In genomic region chr5:157020508-157021213, GRCh38 we compare ENCODE assay signal across 36 cellular contexts. TPM values are rescaled to one million over a fixed set of nuclear protein-coding genes. Genes with fewer than 3 reads are reported as not detected.
A peak's percentile ranks its signal among the peaks of the same experiment; 100 is the strongest.
DNase-seq lines count a peak whose midpoint lies in the region; ATAC-seq and TF ChIP-seq lines count a peak whose summit lies in the region.
"Had no signal": no experiment of that assay in that cellular context is flagged by ENCODE, and none has a peak within 500 bp of the region (broad histone marks: within the 10 kb centered on the region; RNA-seq: fewer than 3 reads in every experiment).

No MANE protein-coding gene starts in this region.

- no peaks in the 10 kb centered on the region for H3K79me2 ChIP-seq in neural progenitor cell (ENCODE audit: low read depth)

- peaks cover 2% of the 10 kb centered on the region for H3K27me3 Mint-ChIP-seq in activated CD4-positive, alpha-beta T cell treated with anti-CD3 and anti-CD28 coated beads, Interleukin-2, amount 10 ng/mL, durations not matched to agents 24 days and 14 days
- peaks cover 4% of the 10 kb centered on the region for H3K27me3 Mint-ChIP-seq in activated CD4-positive, alpha-beta T cell treated with anti-CD3 and anti-CD28 coated beads, Interleukin-2, amount 10 ng/mL, durations not matched to agents 7 days and 5 days
- H3K27me3 Mint-ChIP-seq in neural progenitor cell (ENCODE audit: insufficient read depth, low read depth) = no peaks in the 10 kb centered on the region
- H3K27me3 Mint-ChIP-seq: activated CD4-positive, alpha-beta T cell treated with anti-CD3 and anti-CD28 coated beads for 36 hours; activated naive CD8-positive, alpha-beta T cell treated with anti-CD3 and anti-CD28 coated beads, Interleukin-2, amount 10 ng/mL, durations not matched to agents 7 days and 5 days had no signal

- H2AFZ ChIP-seq in neural progenitor cell (replicated peaks) = peak overlapping the region; percentile 5

- peaks cover 16% of the 10 kb centered on the region for H3K9me3 Mint-ChIP-seq in activated CD4-positive, alpha-beta T cell treated with anti-CD3 and anti-CD28 coated beads, Interleukin-2, amount 10 ng/mL, durations not matched to agents 24 days and 14 days
- peaks cover 27% of the 10 kb centered on the region for H3K9me3 Mint-ChIP-seq in activated CD4-positive, alpha-beta T cell treated with anti-CD3 and anti-CD28 coated beads, Interleukin-2, amount 10 ng/mL, durations not matched to agents 7 days and 5 days
- H3K9me3 Mint-ChIP-seq in neural progenitor cell = peaks cover 12% of the 10 kb centered on the region

- DNase-seq in activated CD4-positive, alpha-beta T cell treated with anti-CD3 and anti-CD28 coated beads, Interleukin-2, amount 10 ng/mL, durations not matched to agents 24 days and 14 days = no peak
- no peak for DNase-seq in activated CD4-positive, alpha-beta T cell treated with anti-CD3 and anti-CD28 coated beads, Interleukin-2, amount 10 ng/mL, durations not matched to agents 7 days and 5 days
- DNase-seq in NCI-H1092 treated with DMSO at 0.1 percent for 48 hours (lab: John Stamatoyannopoulos, UW) (peak; percentile 48), heart left ventricle (peak in 4 of 5 donors; percentile 10 to 33 (median 24)), neural progenitor cell (ENCODE audit: low spot score) (no peak)
- DNase-seq: activated CD4-positive, alpha-beta T cell treated with anti-CD3 and anti-CD28 coated beads for 36 hours; activated effector memory CD4-positive, alpha-beta T cell treated with Interleukin-2 at 50 U/mL for 16 hours; activated naive CD8-positive, alpha-beta T cell treated with anti-CD3 and anti-CD28 coated beads, Interleukin-2, amount 10 ng/mL, durations not matched to agents 7 days and 5 days; AML-193; CD8-positive, alpha-beta T cell; colonic mucosa; DMS153; effector CD8-positive, alpha-beta T cell; glutamatergic neuron; HCEC 1CT; islet precursor cell; Kasumi-1; left lung; NCI-H146; NCI-H2107; NCI-H446; NCI-H82; occipital lobe; OCI-M1; stimulated activated CD4-positive, alpha-beta T cell treated with anti-CD3 and anti-CD28 coated beads, Interleukin-15, amount 100 ng/mL, for 24 hours; stimulated activated CD4-positive, alpha-beta T cell treated with anti-CD3 and anti-CD28 coated beads, Interleukin-4, amount 100 ng/mL, for 4 hours; transverse colon had no signal

- CTCF ChIA-PET in activated CD4-positive, alpha-beta T cell treated with anti-CD3 and anti-CD28 coated beads, Interleukin-2, amount 10 ng/mL, durations not matched to agents 7 days and 5 days (lab: Charles Lee) = interaction anchor here (1.8 kb wide), 1 partner anchor 111 kb away, joined by 3 read pairs; no protein-coding TSS in a partner anchor

- H3K9me3 ChIP-seq in heart left ventricle = peaks cover 0 to 29% (median 9%) of the 10 kb centered on the region in 12 donors
- H3K9me3 ChIP-seq in neural progenitor cell (ENCODE audit: low read depth) = no peaks in the 10 kb centered on the region
- H3K9me3 ChIP-seq: colonic mucosa had no signal

- 54 to 71% (median 61%) methylated on average over 4 of the region's 4 CpGs for WGBS in heart left ventricle, 4 donors

- H3K27ac ChIP-seq in heart left ventricle = peak overlapping the region in 2 of 12 donors; percentile 13 to 54
- no peak overlapping the region for H3K27ac ChIP-seq in neural progenitor cell
- H3K27ac ChIP-seq: ascending aorta, colonic mucosa, left lung, SK-N-MC, transverse colon had no signal

- H3K4me1 ChIP-seq in heart left ventricle = peaks cover 0 to 8% (median 0%) of the 10 kb centered on the region in 12 donors
- no peaks in the 10 kb centered on the region for H3K4me1 ChIP-seq in neural progenitor cell
- H3K4me1 ChIP-seq: ascending aorta, colonic mucosa, left lung, transverse colon had no signal

- H3K27ac Mint-ChIP-seq in activated CD4-positive, alpha-beta T cell treated with anti-CD3 and anti-CD28 coated beads, Interleukin-2, amount 10 ng/mL, durations not matched to agents 24 days and 14 days = peak overlapping the region; percentile 42
- no peak overlapping the region for H3K27ac Mint-ChIP-seq in activated CD4-positive, alpha-beta T cell treated with anti-CD3 and anti-CD28 coated beads, Interleukin-2, amount 10 ng/mL, durations not matched to agents 7 days and 5 days
- H3K27ac Mint-ChIP-seq in neural progenitor cell = no peak overlapping the region
- H3K27ac Mint-ChIP-seq: activated CD4-positive, alpha-beta T cell treated with anti-CD3 and anti-CD28 coated beads for 36 hours; activated naive CD8-positive, alpha-beta T cell treated with anti-CD3 and anti-CD28 coated beads, Interleukin-2, amount 10 ng/mL, durations not matched to agents 7 days and 5 days; CD8-positive, alpha-beta T cell had no signal

- peaks cover 45% of the 10 kb centered on the region for H3K4me1 Mint-ChIP-seq in activated CD4-positive, alpha-beta T cell treated with anti-CD3 and anti-CD28 coated beads, Interleukin-2, amount 10 ng/mL, durations not matched to agents 24 days and 14 days
- peaks cover 42% of the 10 kb centered on the region for H3K4me1 Mint-ChIP-seq in activated CD4-positive, alpha-beta T cell treated with anti-CD3 and anti-CD28 coated beads, Interleukin-2, amount 10 ng/mL, durations not matched to agents 7 days and 5 days
- no peaks in the 10 kb centered on the region for H3K4me1 Mint-ChIP-seq in neural progenitor cell

- H3K4me3 ChIP-seq in heart left ventricle (no peak overlapping the region), neural progenitor cell (no peak overlapping the region)
- H3K4me3 ChIP-seq: ascending aorta, colonic mucosa, left lung, SK-N-MC, transverse colon had no signal

- H3K36me3 Mint-ChIP-seq in activated CD4-positive, alpha-beta T cell treated with anti-CD3 and anti-CD28 coated beads, Interleukin-2, amount 10 ng/mL, durations not matched to agents 24 days and 14 days (ENCODE audit: low read depth) = peaks cover 39% of the 10 kb centered on the region
- H3K36me3 Mint-ChIP-seq in activated CD4-positive, alpha-beta T cell treated with anti-CD3 and anti-CD28 coated beads, Interleukin-2, amount 10 ng/mL, durations not matched to agents 7 days and 5 days (ENCODE audit: low read depth) = peaks cover 40% of the 10 kb centered on the region
- no peaks in the 10 kb centered on the region for H3K36me3 Mint-ChIP-seq in neural progenitor cell

- ATAC-seq in heart left ventricle (peak; percentile 68 to 78 (median 74)), HG02870 (IDR thresholded peaks at IDR 0.05; ENCODE audit: unreplicated experiment) (no peak), HG03439 (IDR thresholded peaks at IDR 0.05; ENCODE audit: unreplicated experiment) (no peak), GM18868 (IDR thresholded peaks at IDR 0.05; ENCODE audit: unreplicated experiment) (no peak)
- ATAC-seq: CD8-positive, alpha-beta T cell; left lung had no signal

- H3K9ac ChIP-seq in neural progenitor cell = no peak overlapping the region

- H3K4me2 ChIP-seq in neural progenitor cell = no peak overlapping the region

- no peaks in the 10 kb centered on the region for H4K20me1 ChIP-seq in neural progenitor cell (ENCODE audit: low read depth)

- TF ChIP-seq CTCF in heart left ventricle (IDR thresholded peaks at IDR 0.05) (no peak), neural progenitor cell (IDR thresholded peaks at IDR 0.05) (no peak)

- H3K36me3 ChIP-seq in heart left ventricle (no peaks in the 10 kb centered on the region), neural progenitor cell (no peaks in the 10 kb centered on the region)
- H3K36me3 ChIP-seq: ascending aorta, colonic mucosa, left lung, transverse colon had no signal

- no peaks in the 10 kb centered on the region for H3K27me3 ChIP-seq in heart left ventricle
- no peaks in the 10 kb centered on the region for H3K27me3 ChIP-seq in neural progenitor cell
- H3K27me3 ChIP-seq: ascending aorta, colonic mucosa, left lung, transverse colon had no signal

- intact Hi-C loops in activated CD4-positive, alpha-beta T cell treated with anti-CD3 and anti-CD28 coated beads, Interleukin-2, amount 10 ng/mL, durations not matched to agents 24 days and 14 days (cut with micrococcal nuclease) = loop anchor here (10.0 kb wide), 1 partner anchor 444 kb away; the partner anchor contains the start of gene NIPAL4
- intact Hi-C loops in heart left ventricle (cut with DNase I) = no loop called here

- no peak overlapping the region for H3K4me3 Mint-ChIP-seq in activated CD4-positive, alpha-beta T cell treated with anti-CD3 and anti-CD28 coated beads, Interleukin-2, amount 10 ng/mL, durations not matched to agents 24 days and 14 days
- H3K4me3 Mint-ChIP-seq in activated CD4-positive, alpha-beta T cell treated with anti-CD3 and anti-CD28 coated beads, Interleukin-2, amount 10 ng/mL, durations not matched to agents 7 days and 5 days = no peak overlapping the region
- no peak overlapping the region for H3K4me3 Mint-ChIP-seq in neural progenitor cell
- H3K4me3 Mint-ChIP-seq: activated CD4-positive, alpha-beta T cell treated with anti-CD3 and anti-CD28 coated beads for 36 hours; activated naive CD8-positive, alpha-beta T cell treated with anti-CD3 and anti-CD28 coated beads, Interleukin-2, amount 10 ng/mL, durations not matched to agents 7 days and 5 days; CD8-positive, alpha-beta T cell had no signal

- TF ChIP-seq POLR2A in heart left ventricle (IDR thresholded peaks at IDR 0.05) = no peak

- no peaks in the 10 kb centered on the region for H3F3A ChIP-seq in neural progenitor cell (ENCODE audit: low read depth)

- POLR2A ChIA-PET in activated CD4-positive, alpha-beta T cell treated with anti-CD3 and anti-CD28 coated beads, Interleukin-2, amount 10 ng/mL, durations not matched to agents 7 days and 5 days (lab: Charles Lee) = no interaction called here

RNA-seq across cellular contexts. Expression of gene HAVCR1, which starts 38.3 kb away (rescaled TPM):
- total RNA-seq in activated CD4-positive, alpha-beta T cell treated with anti-CD3 and anti-CD28 coated beads, Interleukin-2, amount 10 ng/mL, durations not matched to agents 24 days and 14 days = 1.6 and 2.2 TPM in 2 replicates
- total RNA-seq in activated CD4-positive, alpha-beta T cell treated with anti-CD3 and anti-CD28 coated beads, Interleukin-2, amount 10 ng/mL, durations not matched to agents 7 days and 5 days = 1 to 10 TPM; 1.5 to 2.0 TPM
- total RNA-seq in heart left ventricle (under 1 TPM in 2 of 9 donors, not detected in 7; 0.18 to 0.56 TPM), neural progenitor cell (ENCODE audit: low replicate concordance) (not detected in 2 replicates)
- not detected for polyA plus RNA-seq in heart left ventricle
- total RNA-seq: A673; activated CD8-positive, alpha-beta memory T cell treated with anti-CD3 and anti-CD28 coated beads for 36 hours; ascending aorta; pulmonary artery endothelial cell had no signal

RNA-seq across cellular contexts. Expression of gene TIMD4, which starts 57.6 kb away (rescaled TPM):
- total RNA-seq in activated CD4-positive, alpha-beta T cell treated with anti-CD3 and anti-CD28 coated beads, Interleukin-2, amount 10 ng/mL, durations not matched to agents 24 days and 14 days = 13.9 and 15.1 TPM in 2 replicates
- 1 to 10 TPM in 1 of 2 experiments, under 1 TPM in 1; 0.92 to 1.2 TPM for total RNA-seq in activated CD4-positive, alpha-beta T cell treated with anti-CD3 and anti-CD28 coated beads, Interleukin-2, amount 10 ng/mL, durations not matched to agents 7 days and 5 days
- total RNA-seq in heart left ventricle (10 to 100 TPM in 1 of 9 donors, under 1 TPM in 2, not detected in 6; 0.42 to 14.8 (median 0.45) TPM), neural progenitor cell (ENCODE audit: low replicate concordance) (not detected in 2 replicates)
- not detected for polyA plus RNA-seq in heart left ventricle
- total RNA-seq: A673, mesenteric fat pad, occipital lobe, pulmonary artery endothelial cell had no signal

Comparison
In these comparisons a context has a peak if more than half of its experiments do, and no peak if none do; other contexts are left out.
1. DNase-seq: peak in NCI-H1092 treated with DMSO at 0.1 percent for 48 hours (single experiment) and heart left ventricle (4 of 5); none in activated CD4-positive, alpha-beta T cell treated with anti-CD3 and anti-CD28 coated beads, Interleukin-2, amount 10 ng/mL, durations not matched to agents 24 days and 14 days (single experiment), activated CD4-positive, alpha-beta T cell treated with anti-CD3 and anti-CD28 coated beads, Interleukin-2, amount 10 ng/mL, durations not matched to agents 7 days and 5 days (single experiment) and neural progenitor cell (single experiment).
2. ATAC-seq: peak in heart left ventricle (4 of 4); none in HG02870 (single experiment), HG03439 (single experiment) and GM18868 (single experiment).